ENCODE assay signal across 1 cellular context in the genomic region with DNA sequence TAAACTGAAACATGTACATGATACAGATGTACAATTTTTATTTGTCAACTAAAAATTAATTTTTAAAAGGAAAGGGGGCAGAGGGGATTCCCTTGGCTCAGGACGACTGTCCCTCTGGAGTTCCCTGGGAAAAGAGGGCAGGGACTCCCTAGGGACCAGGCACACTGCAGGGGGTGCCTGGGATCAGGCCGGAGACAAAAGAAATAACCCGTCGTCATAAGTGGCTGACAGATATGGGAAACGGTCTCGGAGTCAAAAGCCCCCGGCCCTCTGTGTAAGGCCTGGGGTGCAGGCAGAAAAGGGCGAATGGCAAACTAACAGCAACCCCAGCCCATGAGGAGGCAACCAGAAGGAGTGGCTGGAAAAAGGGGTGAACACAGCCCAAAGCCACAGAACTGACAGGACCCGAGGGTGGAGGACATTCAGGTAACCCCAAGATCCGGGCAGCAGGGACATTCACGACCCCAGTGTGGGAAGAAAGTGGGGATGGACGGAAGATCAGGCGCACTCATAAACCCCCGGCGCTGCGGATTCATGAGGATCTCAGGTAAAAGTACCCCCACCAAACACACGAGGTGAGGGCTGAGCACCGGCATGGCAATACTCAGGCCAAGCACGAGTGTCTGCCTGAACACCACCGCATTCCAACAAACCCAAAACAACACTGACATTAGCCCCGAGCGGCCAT.
TF ChIP-seq lines count a peak whose summit lies in the region.

No MANE protein-coding gene starts in this region.

TF ChIP-seq in IMR-90, 13 proteins besides CTCF, POLR2A, EP300 and RAD21 (continued from another document):
- TF ChIP-seq USF2 (IDR thresholded peaks at IDR 0.05; ENCODE audit: low read depth, low read length) (no peak), MAFK (IDR thresholded peaks at IDR 0.05; ENCODE audit: low read depth, low read length) (no peak), NFE2L2 (IDR thresholded peaks at IDR 0.05; ENCODE audit: low read depth, low read length) (no peak), SMC3 (IDR thresholded peaks at IDR 0.05; ENCODE audit: low read depth, low read length) (no peak), RFX5 (IDR thresholded peaks at IDR 0.05; ENCODE audit: low read depth, low read length) (no peak), MXI1 (IDR thresholded peaks at IDR 0.05; ENCODE audit: borderline replicate concordance, low read depth, low read length) (no peak), FOS (IDR thresholded peaks at IDR 0.05; ENCODE audit: low read depth, low read length) (no peak), BHLHE40 (IDR thresholded peaks at IDR 0.05; ENCODE audit: low read depth, low read length) (no peak)
- TF ChIP-seq, protein P1, sequence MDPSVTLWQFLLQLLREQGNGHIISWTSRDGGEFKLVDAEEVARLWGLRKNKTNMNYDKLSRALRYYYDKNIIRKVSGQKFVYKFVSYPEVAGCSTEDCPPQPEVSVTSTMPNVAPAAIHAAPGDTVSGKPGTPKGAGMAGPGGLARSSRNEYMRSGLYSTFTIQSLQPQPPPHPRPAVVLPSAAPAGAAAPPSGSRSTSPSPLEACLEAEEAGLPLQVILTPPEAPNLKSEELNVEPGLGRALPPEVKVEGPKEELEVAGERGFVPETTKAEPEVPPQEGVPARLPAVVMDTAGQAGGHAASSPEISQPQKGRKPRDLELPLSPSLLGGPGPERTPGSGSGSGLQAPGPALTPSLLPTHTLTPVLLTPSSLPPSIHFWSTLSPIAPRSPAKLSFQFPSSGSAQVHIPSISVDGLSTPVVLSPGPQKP (IDR thresholded peaks at IDR 0.05; ENCODE audit: borderline replicate concordance, low read depth, low read length) = no peak
